Comparison of ENCODE assay signal across 1 cellular context in genomic region chr11:34318111-34319037, GRCh38.
TF ChIP-seq lines count a peak whose summit lies in the region.

No MANE protein-coding gene starts in this region.

TF ChIP-seq in HepG2, 621 proteins besides CTCF, POLR2A, EP300 and RAD21 (continued from another document and continues in another):
- TF ChIP-seq ZNF740 (CRISPR knock-in tag; IDR thresholded peaks at IDR 0.05) (no peak), EHMT2 (IDR thresholded peaks at IDR 0.05; ENCODE audit: borderline replicate concordance, low read depth, low read length) (no peak), ONECUT2 (CRISPR knock-in tag; IDR thresholded peaks at IDR 0.05) (no peak), HMG20A (CRISPR knock-in tag; IDR thresholded peaks at IDR 0.05; ENCODE audit: borderline replicate concordance) (peak; percentile 25; the same call in 1 of the 2 replicates), ZNF382 (CRISPR knock-in tag; IDR thresholded peaks at IDR 0.05; ENCODE audit: borderline replicate concordance) (no peak), ZNF142 (CRISPR knock-in tag; IDR thresholded peaks at IDR 0.05) (no peak), SOX13 (IDR thresholded peaks at IDR 0.05) (no peak), SOX13 (CRISPR knock-in tag; conservative IDR thresholded peaks at IDR 0.05 in 1 of 2, IDR thresholded peaks at IDR 0.05 in 1 of 2) (0 out of 4 replicates have a peak, but pooled peaks of 1 of the 2 experiments have one; percentile 15), NFKBIZ (CRISPR knock-in tag; IDR thresholded peaks at IDR 0.05) (no peak), ATF7 (IDR thresholded peaks at IDR 0.05) (peak; percentile 99), ATF7 (CRISPR knock-in tag; IDR thresholded peaks at IDR 0.05) (peak; percentile 49; the same call in 1 of the 2 replicates), CREB1 (IDR thresholded peaks at IDR 0.05) (peak; percentile 95), CREB1 (CRISPR knock-in tag; IDR thresholded peaks at IDR 0.05) (peak; percentile 53; the same call in 1 of the 2 replicates), RBM22 (optimal IDR thresholded peaks at IDR 0.05; ENCODE audit: low read length) (no peak), RAD51 (IDR thresholded peaks at IDR 0.05; ENCODE audit: borderline replicate concordance) (no peak), ELF3 (CRISPR knock-in tag; IDR thresholded peaks at IDR 0.05) (0 out of 2 replicates have a peak, but pooled peaks have one; percentile 22), ZBTB10 (CRISPR knock-in tag; IDR thresholded peaks at IDR 0.05; ENCODE audit: borderline replicate concordance) (no peak), NPAS2 (CRISPR knock-in tag; IDR thresholded peaks at IDR 0.05; ENCODE audit: borderline replicate concordance) (no peak), ZNF367 (CRISPR knock-in tag; IDR thresholded peaks at IDR 0.05; ENCODE audit: borderline replicate concordance) (no peak), IRF9 (CRISPR knock-in tag; IDR thresholded peaks at IDR 0.05; ENCODE audit: borderline replicate concordance) (no peak), MYC (CRISPR knock-in tag; IDR thresholded peaks at IDR 0.05; ENCODE audit: borderline replicate concordance) (no peak), FOSL2 (CRISPR knock-in tag; IDR thresholded peaks at IDR 0.05) (peak; percentile 25; the same call in 1 of the 2 replicates), AHDC1 (CRISPR knock-in tag; IDR thresholded peaks at IDR 0.05; ENCODE audit: borderline replicate concordance) (0 out of 2 replicates have a peak, but pooled peaks have one; percentile 27), POGZ (CRISPR knock-in tag; IDR thresholded peaks at IDR 0.05) (0 out of 2 replicates have a peak, but pooled peaks have one; percentile 36), PRDM4 (CRISPR knock-in tag; IDR thresholded peaks at IDR 0.05; ENCODE audit: borderline replicate concordance) (no peak), FOXK1 (CRISPR knock-in tag; IDR thresholded peaks at IDR 0.05; ENCODE audit: borderline replicate concordance, low read depth) (no peak), TCF7 (IDR thresholded peaks at IDR 0.05; ENCODE audit: low read depth) (no peak), KDM1A (CRISPR knock-in tag; IDR thresholded peaks at IDR 0.05) (no peak), POLR2G (IDR thresholded peaks at IDR 0.05; ENCODE audit: low read depth, low read length) (no peak), MAFK (conservative IDR thresholded peaks at IDR 0.05 in 1 of 2, IDR thresholded peaks at IDR 0.05 in 1 of 2; ENCODE audit: low read length in 2 of 2) (peak; percentile 51 to 70; a peak in 3 of 4 replicates), FOXA3 (CRISPR knock-in tag; IDR thresholded peaks at IDR 0.05) (peak; percentile 23; the same call in 1 of the 2 replicates), ZNF574 (CRISPR knock-in tag; IDR thresholded peaks at IDR 0.05) (no peak)
